Comparison of ENCODE assay signal across 8 cellular contexts in the genomic region with DNA sequence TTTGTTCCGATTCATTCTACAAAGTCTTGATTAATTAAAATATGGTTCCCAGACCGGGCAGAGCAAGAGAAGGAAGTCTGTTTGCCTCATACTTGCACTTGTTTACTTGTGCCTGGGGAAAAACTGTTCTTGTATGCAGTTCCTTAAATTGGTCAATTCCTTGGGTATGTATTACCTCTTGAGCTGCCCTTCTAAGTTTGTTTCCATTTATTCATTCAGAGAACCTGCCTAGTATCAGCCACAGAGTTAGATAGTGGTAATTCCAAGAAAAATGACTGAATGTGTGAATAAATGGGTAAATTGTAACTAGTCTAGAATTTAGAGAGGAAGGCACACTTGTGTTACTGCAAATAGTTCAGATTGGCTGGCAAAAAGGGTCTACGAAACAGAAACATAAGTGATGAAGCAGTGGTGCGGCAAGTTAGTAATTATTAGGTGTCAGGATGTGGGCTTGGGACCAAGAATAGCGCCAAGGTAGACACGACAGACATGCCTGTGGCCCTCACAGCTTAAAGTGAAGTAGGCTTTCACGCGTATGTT. TPM values are rescaled to one million over a fixed set of nuclear protein-coding genes. Genes with fewer than 3 reads are reported as not detected.
DNase-seq lines count a peak whose midpoint lies in the region; ATAC-seq lines count a peak whose summit lies in the region.

No MANE protein-coding gene starts in this region.

- H3K36me3 ChIP-seq in effector memory CD4-positive, alpha-beta T cell (ENCODE audit: control insufficient read depth, insufficient read depth, low read length) = no peaks in the 10 kb centered on the region
- H3K36me3 ChIP-seq in neuronal stem cell (replicated peaks in 1 of 2; ENCODE audit: control insufficient read depth in 2 of 2, insufficient read depth in 2 of 2, low read length in 2 of 2) = no peaks in the 10 kb centered on the region

- no peak overlapping the region for H3K4ac ChIP-seq in neuronal stem cell (ENCODE audit: low read length)

- H4K91ac ChIP-seq in neuronal stem cell (ENCODE audit: low read depth, low read length, poor library complexity) = no peak overlapping the region

- H3K9ac ChIP-seq in neuronal stem cell (ENCODE audit: low read depth, low read length, poor library complexity) = no peak overlapping the region

- ATAC-seq in HG02840 (IDR thresholded peaks at IDR 0.05; ENCODE audit: low FRiP score, unreplicated experiment) = peak; percentile 51

- H3K4me3 ChIP-seq in effector memory CD4-positive, alpha-beta T cell (ENCODE audit: insufficient read depth, low read depth, low read length, poor library complexity, severe bottlenecking) = peak overlapping the region; percentile 69
- peak overlapping the region in 1 of 2 donors; percentile 60 for H3K4me3 ChIP-seq in neuronal stem cell (ENCODE audit: low read length in 2 of 2)

- no peak overlapping the region for H4K8ac ChIP-seq in neuronal stem cell (ENCODE audit: low read depth, low read length)

- no peak overlapping the region for H2AK5ac ChIP-seq in neuronal stem cell (ENCODE audit: low read depth, low read length)

- H2BK120ac ChIP-seq in neuronal stem cell (ENCODE audit: low read depth, low read length) = no peak overlapping the region

- no peaks in the 10 kb centered on the region for H3K79me1 ChIP-seq in neuronal stem cell (ENCODE audit: low read depth, low read length)

- H3K9me3 ChIP-seq in effector memory CD4-positive, alpha-beta T cell (ENCODE audit: control insufficient read depth, low read length) = no peaks in the 10 kb centered on the region
- H3K9me3 ChIP-seq in neuronal stem cell (replicated peaks in 1 of 2; ENCODE audit: control insufficient read depth in 2 of 2, insufficient read depth in 1 of 2, low read depth in 1 of 2, low read length in 2 of 2) = peaks cover 2 to 3% of the 10 kb centered on the region in 2 donors

- H3K4me1 ChIP-seq in effector memory CD4-positive, alpha-beta T cell (ENCODE audit: control insufficient read depth, insufficient read depth, low read length, poor library complexity, severe bottlenecking) = peaks cover 17% of the 10 kb centered on the region
- no peaks in the 10 kb centered on the region for H3K4me1 ChIP-seq in neuronal stem cell (ENCODE audit: control insufficient read depth in 2 of 2, insufficient read depth in 1 of 2, low read depth in 1 of 2, low read length in 2 of 2)

- DNase-seq in activated T-cell treated with anti-CD3 and anti-CD28 coated beads for 24 hours (ENCODE audit: low read depth) = peak; percentile 15
- no peak for DNase-seq in activated T-cell treated with anti-CD3 and anti-CD28 coated beads for 4 hours
- peak; percentile 92 for DNase-seq in OCI-M1 (lab: John Stamatoyannopoulos, UW)
- no peak for DNase-seq in effector memory CD4-positive, alpha-beta T cell
- no peak for DNase-seq in neuronal stem cell (ENCODE audit: low spot score)
- DNase-seq in glomerular visceral epithelial cell (ENCODE audit: extremely low spot score) = no peak
- DNase-seq in NCI-H1694 treated with DMSO at 0.1 percent for 48 hours (lab: John Stamatoyannopoulos, UW) = no peak

- no peak overlapping the region for H3K14ac ChIP-seq in neuronal stem cell (ENCODE audit: low read length)

- H2BK15ac ChIP-seq in neuronal stem cell (ENCODE audit: low read length) = no peak overlapping the region

- H2BK5ac ChIP-seq in neuronal stem cell (ENCODE audit: low read length) = no peak overlapping the region

- no peak overlapping the region for H3K18ac ChIP-seq in neuronal stem cell (ENCODE audit: low read length)

- no peak overlapping the region for H3K27ac ChIP-seq in effector memory CD4-positive, alpha-beta T cell (ENCODE audit: insufficient read depth, low read length, poor library complexity, severe bottlenecking)
- no peak overlapping the region for H3K27ac ChIP-seq in neuronal stem cell (replicated peaks; ENCODE audit: low read length)

- no peak overlapping the region for H3K23ac ChIP-seq in neuronal stem cell (ENCODE audit: low read depth, low read length, poor library complexity)

- WGBS in neuronal stem cell (ENCODE audit: extremely low coverage in 2 of 2, insufficient read length in 2 of 2, insufficient replicate concordance in 1 of 2), 2 donors = no CpG with 5 or more reads among the region's 8 CpGs

- H2BK12ac ChIP-seq in neuronal stem cell (ENCODE audit: low read length) = no peak overlapping the region

- peak overlapping the region; percentile 90 for H3K4me2 ChIP-seq in neuronal stem cell (ENCODE audit: insufficient read depth, low read length, poor library complexity, severe bottlenecking)

- H3K27me3 ChIP-seq in effector memory CD4-positive, alpha-beta T cell (replicated peaks; ENCODE audit: control insufficient read depth, insufficient read depth, low read length, poor library complexity, severe bottlenecking) = peaks cover 26% of the 10 kb centered on the region
- H3K27me3 ChIP-seq in neuronal stem cell (ENCODE audit: control insufficient read depth in 3 of 3, insufficient read depth in 3 of 3, low read depth in 1 of 3, low read length in 3 of 3) = peaks cover 0 to 6% (median 0%) of the 10 kb centered on the region in 3 experiments

- H2AFZ ChIP-seq in neuronal stem cell (ENCODE audit: low read length) = peak overlapping the region; percentile 99

RNA-seq across cellular contexts. Expression of a gene that starts 0.5 kb away (rescaled TPM):
- 1.9 TPM for polyA plus RNA-seq in neuronal stem cell (2013, experiment 1 of 2)
- polyA plus RNA-seq in neuronal stem cell (2013, experiment 2 of 2) = 2.0 TPM

RNA-seq across cellular contexts. Expression of a gene that starts 43.0 kb away (rescaled TPM):
- not detected for polyA plus RNA-seq in neuronal stem cell (2013, experiment 1 of 2)
- not detected for polyA plus RNA-seq in neuronal stem cell (2013, experiment 2 of 2)

RNA-seq across cellular contexts. Expression of a gene that starts 48.0 kb away (rescaled TPM):
- polyA plus RNA-seq in neuronal stem cell (2013, experiment 1 of 2) = 7.7 TPM
- polyA plus RNA-seq in neuronal stem cell (2013, experiment 2 of 2) = 7.9 TPM

Comparison
In these comparisons a context has a peak if more than half of its experiments do, and no peak if none do; other contexts are left out.
1. DNase-seq: peak in activated T-cell treated with anti-CD3 and anti-CD28 coated beads for 24 hours (single experiment) and OCI-M1 (single experiment); none in activated T-cell treated with anti-CD3 and anti-CD28 coated beads for 4 hours (single experiment), effector memory CD4-positive, alpha-beta T cell (0 of 3), neuronal stem cell (single experiment), glomerular visceral epithelial cell (single experiment) and NCI-H1694 treated with DMSO at 0.1 percent for 48 hours (single experiment).